In genomic region chr1:184691719-184692324, GRCh38 we compare ENCODE assay signal across 8 cellular contexts.
DNase-seq lines count a peak whose midpoint lies in the region; ATAC-seq and TF ChIP-seq lines count a peak whose summit lies in the region.

No MANE protein-coding gene starts in this region.

- H3K4me1 ChIP-seq in DOHH2 (ENCODE audit: control insufficient read depth, low read length): peaks cover 22% of the 10 kb centered on the region
- H3K4me1 ChIP-seq in right cardiac atrium (ENCODE audit: control insufficient read depth, insufficient read depth, low read length): no peaks in the 10 kb centered on the region
- no peaks in the 10 kb centered on the region for H3K4me1 ChIP-seq in stomach

- H3K79me2 ChIP-seq in DOHH2 (ENCODE audit: control insufficient read depth, low read length): no peaks in the 10 kb centered on the region

- peak; percentile 68 for TF ChIP-seq CTCF in DOHH2 (IDR thresholded peaks at IDR 0.05; ENCODE audit: low read depth, low read length, poor library complexity, severe bottlenecking)
- peak; percentile 90 for TF ChIP-seq CTCF in LNCaP clone FGC (IDR thresholded peaks at IDR 0.05; ENCODE audit: control insufficient read depth, extremely low read depth, insufficient read depth)
- peak; percentile 66 for TF ChIP-seq CTCF in WERI-Rb-1 (IDR thresholded peaks at IDR 0.05; ENCODE audit: low read depth, low read length)
- peak in 5 of 7 experiments; percentile 31 to 63 (median 59) for TF ChIP-seq CTCF in stomach (IDR thresholded peaks at IDR 0.05)

- no peak for TF ChIP-seq EP300 in stomach (IDR thresholded peaks at IDR 0.05)

- no peaks in the 10 kb centered on the region for H3K27me3 ChIP-seq in DOHH2 (ENCODE audit: control insufficient read depth, low read length)
- no peaks in the 10 kb centered on the region for H3K27me3 ChIP-seq in WERI-Rb-1 (ENCODE audit: insufficient read depth, low read depth, severe bottlenecking)
- H3K27me3 ChIP-seq in right cardiac atrium (ENCODE audit: control insufficient read depth, insufficient read depth): no peaks in the 10 kb centered on the region
- H3K27me3 ChIP-seq in stomach: no peaks in the 10 kb centered on the region

- intact Hi-C loops in right cardiac atrium (cut with DNase I) (loop anchor here in 1 of 4 donors (10.0 kb wide), 1 partner anchor 617 kb away; no protein-coding TSS in a partner anchor), stomach (cut with DNase I; ENCODE audit: low total_unique reads) (no loop called here)

- H3K27ac ChIP-seq in DOHH2 (ENCODE audit: low read depth, low read length): no peak overlapping the region
- no peak overlapping the region for H3K27ac ChIP-seq in WERI-Rb-1
- no peak overlapping the region for H3K27ac ChIP-seq in right cardiac atrium (ENCODE audit: low read length)
- no peak overlapping the region for H3K27ac ChIP-seq in stomach

- 25% methylated on average over 4 of the region's 4 CpGs for WGBS in right cardiac atrium
- WGBS in stomach, 5 donors: 25 to 29% (median 27%) methylated on average over 4 of the region's 4 CpGs

- H3F3A ChIP-seq in DOHH2 (ENCODE audit: control insufficient read depth, insufficient read depth): 0 out of 2 replicates have a peak, but pooled peaks cover 3% of the 10 kb centered on the region

- H3K9me2 ChIP-seq in DOHH2 (replicated peaks; ENCODE audit: control insufficient read depth, low read length): no peaks in the 10 kb centered on the region

- H3K36me3 ChIP-seq in DOHH2 (ENCODE audit: control insufficient read depth, low read length): peaks cover 32% of the 10 kb centered on the region
- H3K36me3 ChIP-seq in WERI-Rb-1: no peaks in the 10 kb centered on the region
- H3K36me3 ChIP-seq in stomach: peaks cover 19 to 54% (median 43%) of the 10 kb centered on the region in 4 donors

- no peak overlapping the region for H3K4me2 ChIP-seq in DOHH2 (ENCODE audit: low read length)

- ATAC-seq in right cardiac atrium (peak; percentile 52), GM18868 (IDR thresholded peaks at IDR 0.05; ENCODE audit: unreplicated experiment) (no peak), HG02884 (IDR thresholded peaks at IDR 0.05; ENCODE audit: unreplicated experiment) (no peak)

- no peak for TF ChIP-seq POLR2A in stomach (IDR thresholded peaks at IDR 0.05)

- DNase-seq in LNCaP clone FGC (ENCODE audit: low read depth) (peak; percentile 58), WERI-Rb-1 (peak; percentile 18), right cardiac atrium (no peak), stomach (no peak)
- DNase-seq in NK-92 treated with Interleukin-12 subunit alpha and Interleukin-12 subunit beta, amount 100 ng/mL, for 24 hours (lab: John Stamatoyannopoulos, UW): no peak

- no peaks in the 10 kb centered on the region for H4K20me1 ChIP-seq in DOHH2 (ENCODE audit: control insufficient read depth, insufficient read depth, low read depth, low read length)

- no peak overlapping the region for H3K4me3 ChIP-seq in DOHH2 (ENCODE audit: low read length)
- H3K4me3 ChIP-seq in LNCaP clone FGC (ENCODE audit: low read depth, low read length): no peak overlapping the region
- no peak overlapping the region for H3K4me3 ChIP-seq in WERI-Rb-1 (ENCODE audit: low read depth, low read length)
- no peak overlapping the region for H3K4me3 ChIP-seq in right cardiac atrium (ENCODE audit: low read length)
- no peak overlapping the region for H3K4me3 ChIP-seq in stomach

- H3K9me3 ChIP-seq in DOHH2 (ENCODE audit: control insufficient read depth, insufficient read depth, low read length): no peaks in the 10 kb centered on the region
- no peaks in the 10 kb centered on the region for H3K9me3 ChIP-seq in WERI-Rb-1 (ENCODE audit: severe bottlenecking)
- no peaks in the 10 kb centered on the region for H3K9me3 ChIP-seq in right cardiac atrium (ENCODE audit: control insufficient read depth, low read length)
- no peaks in the 10 kb centered on the region for H3K9me3 ChIP-seq in stomach

Comparison
In these comparisons a context has a peak if more than half of its experiments do, and no peak if none do; other contexts are left out.
1. DNase-seq: peak in LNCaP clone FGC (single experiment) and WERI-Rb-1 (single experiment); none in right cardiac atrium (0 of 3), stomach (single experiment) and NK-92 treated with Interleukin-12 subunit alpha and Interleukin-12 subunit beta, amount 100 ng/mL, for 24 hours (single experiment).
2. ATAC-seq: peak in right cardiac atrium (2 of 2); none in GM18868 (single experiment) and HG02884 (single experiment).
3. Peak in every context shown above with its lines, with median percentiles within 50 percentile points of each other: CTCF ChIP-seq.